Comparison of ENCODE assay signal across 18 cellular contexts in the genomic region with DNA sequence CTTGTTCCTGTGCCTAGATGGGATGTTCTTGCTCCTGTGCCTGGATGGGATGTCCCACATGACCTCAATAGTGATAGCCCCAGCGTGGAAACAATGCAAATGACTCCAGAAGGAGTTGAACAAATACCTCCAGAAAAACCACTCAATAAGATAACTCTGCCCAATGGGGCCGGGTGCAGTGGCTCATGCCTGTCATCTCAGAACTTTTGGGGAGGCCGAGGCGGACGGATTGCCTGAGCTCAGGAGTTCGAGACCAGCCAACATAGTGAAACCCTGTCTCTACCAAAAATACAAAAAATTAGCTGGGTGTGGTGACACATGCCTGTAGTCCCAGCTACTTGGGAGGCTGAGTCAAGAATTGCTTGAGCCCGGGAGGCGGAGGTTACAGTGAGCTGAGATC. TPM values are rescaled to one million over a fixed set of nuclear protein-coding genes. Genes with fewer than 3 reads are reported as not detected.
DNase-seq lines count a peak whose midpoint lies in the region; FAIRE-seq and TF ChIP-seq lines count a peak whose summit lies in the region.
"Had no signal": no experiment of that assay in that cellular context is flagged by ENCODE, and none has a peak within 500 bp of the region (broad histone marks: within the 10 kb centered on the region; RNA-seq: fewer than 3 reads in every experiment).

No MANE protein-coding gene starts in this region.

- no peak for TF ChIP-seq POLR2A in H1 (IDR thresholded peaks at IDR 0.05; ENCODE audit: control extremely low read depth in 1 of 2, low read depth in 2 of 2, low read length in 2 of 2)

- H3K4me1 Mint-ChIP-seq in H9 (peaks cover 32 to 50% of the 10 kb centered on the region in 2 experiments), Caco-2 (ENCODE audit: low read depth, unreplicated experiment) (peaks cover 6% of the 10 kb centered on the region)

- no peak for TF ChIP-seq CTCF in H9 (conservative IDR thresholded peaks at IDR 0.05)
- no peak for TF ChIP-seq CTCF in H1 (IDR thresholded peaks at IDR 0.05; ENCODE audit: control extremely low read depth in 1 of 3, insufficient read depth in 1 of 3, low read depth in 1 of 3, low read length in 3 of 3)
- TF ChIP-seq CTCF in Caco-2 (IDR thresholded peaks at IDR 0.05; ENCODE audit: insufficient read depth in 1 of 2, low read depth in 1 of 2, low read length in 1 of 2, severe bottlenecking in 1 of 2, unreplicated experiment in 1 of 2) = no peak

- H3K27ac Mint-ChIP-seq in H9 (peak overlapping the region in 2 of 3 experiments; percentile 20 to 79; a peak in 2 of 7 replicates), Caco-2 (ENCODE audit: unreplicated experiment) (no peak overlapping the region)
- H3K27ac Mint-ChIP-seq: CD4-positive, alpha-beta memory T cell had no signal

- H4K91ac ChIP-seq in H9 (ENCODE audit: insufficient read length, low read depth, low read length) (no peak overlapping the region), H1 (replicated peaks; ENCODE audit: insufficient read length, low read length) (no peak overlapping the region)

- H3K18ac ChIP-seq in H9 (ENCODE audit: insufficient read length, low read depth, low read length) = no peak overlapping the region
- no peak overlapping the region for H3K18ac ChIP-seq in H1 (ENCODE audit: extremely low read depth, low read length)

- H4K20me1 ChIP-seq in BLaER1 = no peaks in the 10 kb centered on the region
- H4K20me1 ChIP-seq in H9 (ENCODE audit: control insufficient read depth, insufficient read depth, insufficient read length) = no peaks in the 10 kb centered on the region
- no peaks in the 10 kb centered on the region for H4K20me1 ChIP-seq in H1 (replicated peaks in 1 of 2; ENCODE audit: control insufficient read depth in 1 of 2, insufficient read depth in 2 of 2, low read length in 2 of 2)

- H3K4ac ChIP-seq in H9 (ENCODE audit: low read depth, low read length) = no peak overlapping the region
- H3K4ac ChIP-seq in H1 (replicated peaks; ENCODE audit: insufficient read length, low read depth, low read length) = no peak overlapping the region

- H2BK5ac ChIP-seq in H9 (ENCODE audit: insufficient read length, low read length) (no peak overlapping the region), H1 (ENCODE audit: low read depth, low read length) (no peak overlapping the region)

- no peak for FAIRE-seq in H1 (lab: Jason Lieb, UNC)

- no peak overlapping the region for H2AK5ac ChIP-seq in H9 (ENCODE audit: insufficient read length, low read length)
- no peak overlapping the region for H2AK5ac ChIP-seq in H1 (ENCODE audit: low read depth, low read length)

- H3K27me3 Mint-ChIP-seq in H9 (ENCODE audit: low read depth) (no peaks in the 10 kb centered on the region; the same call in 1 of the 2 replicates), Caco-2 (ENCODE audit: insufficient read depth, unreplicated experiment) (no peaks in the 10 kb centered on the region)
- H3K27me3 Mint-ChIP-seq: CD4-positive, alpha-beta memory T cell; IgD-negative memory B cell had no signal

- H4K5ac ChIP-seq in H9 (ENCODE audit: insufficient read length, low read depth, low read length) = no peak overlapping the region
- H4K5ac ChIP-seq in H1 (ENCODE audit: insufficient read length, low read depth, low read length) = no peak overlapping the region

- no peak overlapping the region for H2BK12ac ChIP-seq in H9 (ENCODE audit: insufficient read length, low read depth, low read length)
- no peak overlapping the region for H2BK12ac ChIP-seq in H1 (ENCODE audit: low read depth, low read length)

- H3K27me3 ChIP-seq in BLaER1 = no peaks in the 10 kb centered on the region
- H3K27me3 ChIP-seq in H9 (ENCODE audit: insufficient read depth, low read length) = no peaks in the 10 kb centered on the region
- no peaks in the 10 kb centered on the region for H3K27me3 ChIP-seq in H1 (replicated peaks in 1 of 4; ENCODE audit: control insufficient read depth in 3 of 4, extremely low read depth in 1 of 4, insufficient read depth in 3 of 4, low read length in 3 of 4)
- H3K27me3 ChIP-seq in Caco-2 (replicated peaks; ENCODE audit: control insufficient read depth, insufficient read depth, low read length) = no peaks in the 10 kb centered on the region

- CTCF ChIA-PET in H1 (lab: Charles Lee; ENCODE audit: partially characterized antibody) (interaction anchor here (1.7 to 2.0 kb wide), 2 partner anchors 16 to 194 kb away, joined by 3 to 11 read pairs; no protein-coding TSS in a partner anchor), Caco-2 (lab: Charles Lee) (no interaction called here)

- H2AFZ ChIP-seq in H9 (ENCODE audit: low read length) (no peak overlapping the region), H1 (ENCODE audit: low read length) (no peak overlapping the region)
- H2AFZ ChIP-seq: GM23248 had no signal

- no peak overlapping the region for H3K23ac ChIP-seq in H9 (ENCODE audit: insufficient read length, low read depth, low read length)
- no peak overlapping the region for H3K23ac ChIP-seq in H1 (ENCODE audit: insufficient read length)

- POLR2A ChIA-PET in H1 (lab: Charles Lee; ENCODE audit: partially characterized antibody) = interaction anchor here (1.9 kb wide), 1 partner anchor 14 kb away, joined by 7 read pairs; no protein-coding TSS in a partner anchor
- POLR2A ChIA-PET in Caco-2 (lab: Charles Lee) = no interaction called here

- H3K56ac ChIP-seq in H9 (ENCODE audit: insufficient read length, low read depth, low read length) (no peak overlapping the region), H1 (replicated peaks; ENCODE audit: insufficient read length, low read depth, low read length) (no peak overlapping the region)

- no peak for TF ChIP-seq EP300 in H1 (IDR thresholded peaks at IDR 0.05; ENCODE audit: borderline replicate concordance in 1 of 2, low read depth in 2 of 2, low read length in 2 of 2)

- no peaks in the 10 kb centered on the region; a peak in 2 of 5 replicates for H3K9me3 Mint-ChIP-seq in H9
- H3K9me3 Mint-ChIP-seq in Caco-2 (ENCODE audit: unreplicated experiment) = no peaks in the 10 kb centered on the region
- H3K9me3 Mint-ChIP-seq: CD4-positive, alpha-beta memory T cell; IgD-negative memory B cell had no signal

- H2BK20ac ChIP-seq in H9 (ENCODE audit: low read depth, low read length, poor library complexity, severe bottlenecking) (no peak overlapping the region), H1 (ENCODE audit: low read length) (0 out of 2 replicates have a peak overlapping the region, but pooled peaks have one; percentile 43)

- H3K27ac ChIP-seq in BLaER1 (no peak overlapping the region), H9 (ENCODE audit: insufficient read length, low read depth, low read length) (no peak overlapping the region), H1 (ENCODE audit: low read depth, low read length) (no peak overlapping the region), caudate nucleus (ENCODE audit: low read depth, low read length) (no peak overlapping the region)
- H3K27ac ChIP-seq: C4-2B, GM23248, HL-60 had no signal

- intact Hi-C loops in posterior vena cava (cut with DNase I) (no loop called here), Caco-2 (cut with micrococcal nuclease; ENCODE audit: unreplicated experiment) (no loop called here)

- H3K4me3 Mint-ChIP-seq in H9 = peak overlapping the region in 1 of 2 experiments; percentile 31; a peak in 1 of 5 replicates
- H3K4me3 Mint-ChIP-seq in Caco-2 (ENCODE audit: unreplicated experiment) = no peak overlapping the region
- H3K4me3 Mint-ChIP-seq: CD4-positive, alpha-beta memory T cell; IgD-negative memory B cell had no signal

- no CpG with 5 or more reads among the region's 8 CpGs for WGBS in H9 (ENCODE audit: extremely low coverage, insufficient read length, low lambda C conversion rate)
- 87% methylated on average over 8 of the region's 8 CpGs; no CpG with 5 or more reads in 1 of the 2 experiments for WGBS in H1 (ENCODE audit: extremely low coverage in 1 of 2, insufficient coverage in 1 of 2, insufficient read length in 1 of 2, insufficient replicate concordance in 2 of 2, low coverage in 1 of 2, low lambda C conversion rate in 2 of 2, missing lambda C conversion rate in 1 of 2), 2 experiments

- H3K4me1 ChIP-seq in BLaER1 = peaks cover 60% of the 10 kb centered on the region
- H3K4me1 ChIP-seq in H9 (ENCODE audit: insufficient read depth, low read length) = no peaks in the 10 kb centered on the region
- H3K4me1 ChIP-seq in H1 (replicated peaks in 1 of 4; ENCODE audit: control insufficient read depth in 3 of 4, insufficient read depth in 4 of 4, low read length in 3 of 4) = peaks cover 8 to 18% (median 12%) of the 10 kb centered on the region in 4 experiments
- peaks cover 10% of the 10 kb centered on the region for H3K4me1 ChIP-seq in Caco-2

- H3K36me3 ChIP-seq in BLaER1 = no peaks in the 10 kb centered on the region
- no peaks in the 10 kb centered on the region for H3K36me3 ChIP-seq in H1 (ENCODE audit: control insufficient read depth in 2 of 4, insufficient read depth in 4 of 4, low read length in 3 of 4)
- no peaks in the 10 kb centered on the region for H3K36me3 ChIP-seq in Caco-2 (ENCODE audit: control insufficient read depth, insufficient read depth, low read length)

- no peaks in the 10 kb centered on the region for H3K36me3 Mint-ChIP-seq in H9 (ENCODE audit: insufficient read depth in 1 of 3, low read depth in 3 of 3)
- H3K36me3 Mint-ChIP-seq in Caco-2 (ENCODE audit: insufficient read depth, unreplicated experiment) = no peaks in the 10 kb centered on the region
- H3K36me3 Mint-ChIP-seq: CD4-positive, alpha-beta memory T cell; IgD-negative memory B cell had no signal

- H4K8ac ChIP-seq in H9 (replicated peaks; ENCODE audit: insufficient read length, low read depth, low read length) (no peak overlapping the region), H1 (ENCODE audit: extremely low read depth, insufficient read depth, low read length) (no peak overlapping the region)

- H2BK15ac ChIP-seq in H9 (ENCODE audit: low read depth, low read length) (no peak overlapping the region), H1 (ENCODE audit: low read length) (peak overlapping the region; percentile 29; the same call in 1 of the 2 replicates)

- no peak overlapping the region for H3K14ac ChIP-seq in H9 (ENCODE audit: insufficient read depth, low read length)
- no peak overlapping the region for H3K14ac ChIP-seq in H1 (ENCODE audit: insufficient read length)

- TF ChIP-seq RAD21 in H1 (IDR thresholded peaks at IDR 0.05 in 1 of 2, conservative IDR thresholded peaks at IDR 0.05 in 1 of 2; ENCODE audit: low read depth in 2 of 2, low read length in 2 of 2) = no peak

- H2BK120ac ChIP-seq in H9 (ENCODE audit: low read depth, low read length, poor library complexity, severe bottlenecking) (no peak overlapping the region), H1 (replicated peaks; ENCODE audit: low read depth, low read length) (no peak overlapping the region)

- H3K23me2 ChIP-seq in H9 (ENCODE audit: insufficient read length, low read depth, low read length, poor library complexity, severe bottlenecking) (no peaks in the 10 kb centered on the region), H1 (ENCODE audit: low read depth, low read length) (no peaks in the 10 kb centered on the region)

- DNase-seq in H9 = no peak
- DNase-seq in H1 (ENCODE audit: low read depth in 1 of 2, low spot score in 2 of 2) = no peak
- peak; percentile 41 for DNase-seq in posterior vena cava (ENCODE audit: low spot score)
- DNase-seq in ureter (ENCODE audit: low spot score) = no peak
- DNase-seq in caudate nucleus (lab: John Stamatoyannopoulos, UW) = no peak
- no peak for DNase-seq in HK-2 (ENCODE audit: unreplicated experiment)
- DNase-seq in Caco-2 = no peak
- DNase-seq: ACHN; CD4-positive, alpha-beta memory T cell; DND-41; GF-D8; GM23248; H7; KG1 had no signal

- H3K79me2 ChIP-seq in H9 (ENCODE audit: insufficient read depth, low read length) = no peaks in the 10 kb centered on the region
- no peaks in the 10 kb centered on the region for H3K79me2 ChIP-seq in H1 (ENCODE audit: control insufficient read depth in 1 of 2, insufficient read depth in 2 of 2, low read length in 2 of 2)

- no peak overlapping the region for H3K9ac ChIP-seq in BLaER1
- H3K9ac ChIP-seq in H9 (ENCODE audit: extremely low read depth, insufficient read length, low read length) = no peak overlapping the region
- H3K9ac ChIP-seq in H1 (replicated peaks in 1 of 4; ENCODE audit: extremely low read depth in 1 of 4, low read depth in 3 of 4, low read length in 3 of 4) = no peak overlapping the region
- H3K9ac ChIP-seq: GM23248 had no signal

- H3K4me3 ChIP-seq in BLaER1 (no peak overlapping the region), H1 (ENCODE audit: extremely low read depth in 1 of 4, insufficient read depth in 2 of 4, low read depth in 3 of 4, low read length in 4 of 4) (no peak overlapping the region), Caco-2 (ENCODE audit: low read depth, low read length) (no peak overlapping the region)
- H3K4me3 ChIP-seq: GM23248 had no signal

- no peak overlapping the region for H3T11ph ChIP-seq in H9 (ENCODE audit: low read length)

- BruUV-seq in Caco-2 (replicated peaks; lab: Mats Ljungman, UMichigan) = no TSS peak

- H3K79me1 ChIP-seq in H9 (ENCODE audit: insufficient read depth, low read depth, low read length, poor library complexity, severe bottlenecking) = no peaks in the 10 kb centered on the region
- no peaks in the 10 kb centered on the region for H3K79me1 ChIP-seq in H1 (ENCODE audit: low read depth, low read length)

- no peaks in the 10 kb centered on the region for H3K9me3 ChIP-seq in BLaER1
- no peaks in the 10 kb centered on the region for H3K9me3 ChIP-seq in H9 (ENCODE audit: control insufficient read depth, low read depth, low read length)
- no peaks in the 10 kb centered on the region for H3K9me3 ChIP-seq in H1 (ENCODE audit: insufficient read depth in 2 of 2, low read depth in 1 of 2, low read length in 1 of 2)
- H3K9me3 ChIP-seq in Caco-2 = no peaks in the 10 kb centered on the region

- H3K4me2 ChIP-seq in BLaER1 (peak overlapping the region; percentile 60), H9 (ENCODE audit: insufficient read depth, insufficient read length, low read length) (no peak overlapping the region), H1 (ENCODE audit: insufficient read depth in 1 of 2, low read depth in 2 of 2, low read length in 2 of 2) (no peak overlapping the region)

RNA-seq across cellular contexts. Expression of a gene that starts 15.2 kb away (rescaled TPM):
- total RNA-seq in H9 (2021) (249 and 265 TPM in 2 replicates), posterior vena cava (10 to 100 TPM; 70.0 to 76.4 TPM), ureter (160 TPM), Caco-2 (2022) (47.9 and 60.9 TPM in 2 replicates)
- total RNA-seq in H1 (2021; fragmentation: NEBNext Ultra II Directional; extraction: Animal tissue kit (Norgen Biotek cat#: 25700)) = 160 and 165 TPM in 2 replicates
- 205 and 315 TPM in 2 replicates for polyA plus RNA-seq in H1 (2011; rRNA removed)
- 150 TPM for polyA plus RNA-seq in H1 (2011; cell fraction: cytosol; rRNA removed)
- 185 TPM for polyA plus RNA-seq in H1 (2011; cell fraction: nucleus; rRNA removed)
- polyA plus RNA-seq in H1 (2012, experiment 1 of 2) = 80.9 to 155 TPM (median 121 TPM) in 4 replicates
- polyA plus RNA-seq in H1 (2012, experiment 2 of 2) = 82.5 TPM
- 77.3 TPM for polyA plus RNA-seq in H1 (2013, experiment 1 of 2)
- polyA plus RNA-seq in H1 (2013, experiment 2 of 2) = 80.0 TPM
- 140 and 174 TPM in 2 replicates for polyA minus RNA-seq in H1 (2011; rRNA and poly(A)+ RNA removed)
- 85.9 TPM for polyA minus RNA-seq in H1 (2011; cell fraction: cytosol; rRNA and poly(A)+ RNA removed)
- polyA minus RNA-seq in H1 (2011; cell fraction: nucleus; rRNA and poly(A)+ RNA removed) = 78.8 TPM
